Comparison of ENCODE assay signal across 9 cellular contexts in the genomic region with DNA sequence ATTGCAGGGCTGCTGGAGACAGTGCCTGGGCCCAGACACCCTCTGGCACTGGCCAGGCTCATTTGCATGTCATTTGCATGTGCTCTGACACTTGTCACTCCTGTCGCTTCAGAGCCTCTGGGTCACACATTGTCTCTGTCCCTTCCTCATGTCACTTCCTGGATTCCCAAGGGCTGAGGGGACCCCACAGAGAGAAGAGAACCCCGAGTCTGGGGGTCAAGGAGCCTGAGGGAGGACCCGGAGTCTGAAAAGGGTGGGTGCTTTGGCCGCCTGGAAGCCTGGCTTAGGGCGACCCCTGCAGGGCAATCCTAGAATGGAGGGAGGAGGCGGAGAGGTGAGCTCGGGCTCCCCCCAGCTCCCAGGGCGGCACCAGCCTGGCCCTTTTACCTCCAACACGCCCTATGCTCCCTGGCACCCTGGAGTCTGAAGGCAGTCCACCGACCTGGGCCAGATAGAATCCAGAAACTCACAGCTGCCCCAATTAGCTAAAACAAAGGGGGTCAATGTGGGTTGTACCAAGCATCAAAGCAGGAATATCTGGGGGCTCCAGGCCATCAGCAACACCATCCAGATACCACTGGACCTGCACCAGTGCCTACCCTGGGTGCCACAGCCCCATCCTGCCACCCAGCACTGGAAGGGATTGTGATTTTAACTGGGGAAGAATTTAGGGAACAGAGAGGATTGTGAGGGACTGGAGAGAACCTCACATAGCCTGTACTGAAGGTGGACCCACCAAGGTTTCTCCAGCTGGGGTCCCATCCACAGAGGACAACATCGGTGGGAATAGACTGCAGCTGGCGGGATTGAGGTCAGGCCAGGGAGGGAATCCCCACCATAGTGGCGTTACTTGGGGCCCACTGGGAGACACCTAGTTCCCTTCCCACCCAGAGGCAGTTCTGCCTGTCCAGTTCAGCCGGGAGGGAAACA. TPM values are rescaled to one million over a fixed set of nuclear protein-coding genes. Genes with fewer than 3 reads are reported as not detected.
DNase-seq lines count a peak whose midpoint lies in the region; ATAC-seq lines count a peak whose summit lies in the region.
"Had no signal": no experiment of that assay in that cellular context is flagged by ENCODE, and none has a peak within 500 bp of the region (broad histone marks: within the 10 kb centered on the region; RNA-seq: fewer than 3 reads in every experiment).

No MANE protein-coding gene starts in this region.

- POLR2A ChIA-PET in activated CD4-positive, alpha-beta memory T cell treated with anti-CD3 and anti-CD28 coated beads for 36 hours (lab: Charles Lee) = no interaction called here

- DNase-seq in ELR (ENCODE audit: low read depth) (peak; percentile 74), NCI-H1048 (lab: John Stamatoyannopoulos, UW) (peak; percentile 70), NCI-H446 treated with DMSO at 0.1 percent for 48 hours (lab: John Stamatoyannopoulos, UW) (no peak)
- peak; percentile 83 for DNase-seq in activated CD4-positive, alpha-beta memory T cell treated with anti-CD3 and anti-CD28 coated beads for 36 hours
- peak; percentile 40 to 56 (median 45) for DNase-seq in effector memory CD4-positive, alpha-beta T cell
- DNase-seq in stimulated activated naive B cell treated with anti-CD40 and anti-IgM and Interleukin-4, amounts not matched to agents 10 μg/mL and 1 μg/mL and 100 μg/mL, for 72 hours = peak; percentile 51

- intact Hi-C loops in activated CD4-positive, alpha-beta memory T cell treated with anti-CD3 and anti-CD28 coated beads for 36 hours (cut with micrococcal nuclease) = loop anchor here (1.0 to 10.0 kb wide), 2 partner anchors 176 to 287 kb away; no protein-coding TSS in a partner anchor

- peaks cover 15% of the 10 kb centered on the region for H3K4me1 ChIP-seq in effector memory CD4-positive, alpha-beta T cell (ENCODE audit: control insufficient read depth, insufficient read depth, low read length, poor library complexity, severe bottlenecking)
- H3K4me1 ChIP-seq in mucosa of stomach (ENCODE audit: control insufficient read depth, insufficient read depth, low read length) = peaks cover 80% of the 10 kb centered on the region

- no peaks in the 10 kb centered on the region for H3K27me3 ChIP-seq in effector memory CD4-positive, alpha-beta T cell (replicated peaks; ENCODE audit: control insufficient read depth, insufficient read depth, low read length, poor library complexity, severe bottlenecking)
- H3K27me3 ChIP-seq in mucosa of stomach (ENCODE audit: control insufficient read depth, insufficient read depth, low read length) = no peaks in the 10 kb centered on the region

- H3K27ac ChIP-seq in effector memory CD4-positive, alpha-beta T cell (ENCODE audit: insufficient read depth, low read length, poor library complexity, severe bottlenecking) = no peak overlapping the region

- H3K4me3 ChIP-seq in effector memory CD4-positive, alpha-beta T cell (ENCODE audit: insufficient read depth, low read depth, low read length, poor library complexity, severe bottlenecking) = no peak overlapping the region
- H3K4me3 ChIP-seq in mucosa of stomach (ENCODE audit: low read length) = no peak overlapping the region

- no peaks in the 10 kb centered on the region for H3K36me3 Mint-ChIP-seq in activated CD4-positive, alpha-beta memory T cell treated with anti-CD3 and anti-CD28 coated beads for 36 hours
- H3K36me3 Mint-ChIP-seq in stimulated activated naive B cell treated with anti-CD40 and anti-IgM and Interleukin-4, amounts not matched to agents 10 μg/mL and 1 μg/mL and 100 μg/mL, for 72 hours = no peaks in the 10 kb centered on the region

- H3K36me3 ChIP-seq in effector memory CD4-positive, alpha-beta T cell (ENCODE audit: control insufficient read depth, insufficient read depth, low read length) = no peaks in the 10 kb centered on the region
- H3K36me3 ChIP-seq in mucosa of stomach (ENCODE audit: control insufficient read depth, insufficient read depth, low read length) = no peaks in the 10 kb centered on the region

- no peak overlapping the region for H3K27ac Mint-ChIP-seq in activated CD4-positive, alpha-beta memory T cell treated with anti-CD3 and anti-CD28 coated beads for 36 hours
- no peak overlapping the region for H3K27ac Mint-ChIP-seq in stimulated activated naive B cell treated with anti-CD40 and anti-IgM and Interleukin-4, amounts not matched to agents 10 μg/mL and 1 μg/mL and 100 μg/mL, for 72 hours

- H3K27me3 Mint-ChIP-seq in activated CD4-positive, alpha-beta memory T cell treated with anti-CD3 and anti-CD28 coated beads for 36 hours = peaks cover 3% of the 10 kb centered on the region
- peaks cover 40 to 50% of the 10 kb centered on the region in 2 donors for H3K27me3 Mint-ChIP-seq in stimulated activated naive B cell treated with anti-CD40 and anti-IgM and Interleukin-4, amounts not matched to agents 10 μg/mL and 1 μg/mL and 100 μg/mL, for 72 hours

- CTCF ChIA-PET in activated CD4-positive, alpha-beta memory T cell treated with anti-CD3 and anti-CD28 coated beads for 36 hours (lab: Charles Lee) = interaction anchor here (0.6 to 9.1 kb wide), 37 partner anchors 9 to 542 kb away, joined by 3 to 127 read pairs (median 4); a partner anchor contains a TSS

- no peaks in the 10 kb centered on the region for H3K9me3 ChIP-seq in effector memory CD4-positive, alpha-beta T cell (ENCODE audit: control insufficient read depth, low read length)
- no peaks in the 10 kb centered on the region for H3K9me3 ChIP-seq in mucosa of stomach (ENCODE audit: control insufficient read depth, low read length)

- H3K9ac ChIP-seq in mucosa of stomach (ENCODE audit: low read length) = peak overlapping the region; percentile 62

- peak; percentile 60 for ATAC-seq in GM21723 (IDR thresholded peaks at IDR 0.05; ENCODE audit: unreplicated experiment)
- ATAC-seq in stimulated activated naive B cell treated with anti-CD40 and anti-IgM and Interleukin-4, amounts not matched to agents 10 μg/mL and 1 μg/mL and 100 μg/mL, for 72 hours (replicated peaks) = peak; percentile 76

- peaks cover 26% of the 10 kb centered on the region for H3K4me1 Mint-ChIP-seq in activated CD4-positive, alpha-beta memory T cell treated with anti-CD3 and anti-CD28 coated beads for 36 hours (ENCODE audit: low read depth)
- H3K4me1 Mint-ChIP-seq in stimulated activated naive B cell treated with anti-CD40 and anti-IgM and Interleukin-4, amounts not matched to agents 10 μg/mL and 1 μg/mL and 100 μg/mL, for 72 hours = peaks cover 27 to 44% of the 10 kb centered on the region in 2 donors

- H3K4me3 Mint-ChIP-seq in activated CD4-positive, alpha-beta memory T cell treated with anti-CD3 and anti-CD28 coated beads for 36 hours = no peak overlapping the region
- H3K4me3 Mint-ChIP-seq in stimulated activated naive B cell treated with anti-CD40 and anti-IgM and Interleukin-4, amounts not matched to agents 10 μg/mL and 1 μg/mL and 100 μg/mL, for 72 hours = peak overlapping the region in 1 of 2 donors; percentile 56

- H3K9me3 Mint-ChIP-seq in activated CD4-positive, alpha-beta memory T cell treated with anti-CD3 and anti-CD28 coated beads for 36 hours = no peaks in the 10 kb centered on the region
- no peaks in the 10 kb centered on the region for H3K9me3 Mint-ChIP-seq in stimulated activated naive B cell treated with anti-CD40 and anti-IgM and Interleukin-4, amounts not matched to agents 10 μg/mL and 1 μg/mL and 100 μg/mL, for 72 hours

RNA-seq across cellular contexts. Expression of a gene that starts 21.8 kb away (rescaled TPM):
- not detected for total RNA-seq in activated CD4-positive, alpha-beta memory T cell treated with anti-CD3 and anti-CD28 coated beads for 36 hours
- total RNA-seq: glomerular endothelial cell had no signal

RNA-seq across cellular contexts. Expression of a gene that starts 34.2 kb away (rescaled TPM):
- under 1 TPM; 0.51 to 0.67 TPM for total RNA-seq in activated CD4-positive, alpha-beta memory T cell treated with anti-CD3 and anti-CD28 coated beads for 36 hours

RNA-seq across cellular contexts. Expression of a gene that starts 36.5 kb away (rescaled TPM):
- not detected for total RNA-seq in activated CD4-positive, alpha-beta memory T cell treated with anti-CD3 and anti-CD28 coated beads for 36 hours

RNA-seq across cellular contexts. Expression of a gene that starts 56.7 kb away (rescaled TPM):
- total RNA-seq in activated CD4-positive, alpha-beta memory T cell treated with anti-CD3 and anti-CD28 coated beads for 36 hours = not detected
- total RNA-seq: glomerular endothelial cell had no signal
